ENCODE assay signal across 18 cellular contexts in genomic region chr2:124908411-124908810, GRCh38.
DNase-seq lines count a peak whose midpoint lies in the region; ATAC-seq and TF ChIP-seq lines count a peak whose summit lies in the region.
"Had no signal": no experiment of that assay in that cellular context is flagged by ENCODE, and none has a peak within 500 bp of the region (broad histone marks: within the 10 kb centered on the region; RNA-seq: fewer than 3 reads in every experiment).

No MANE protein-coding gene starts in this region.

- H3K9ac ChIP-seq in trophoblast cell (ENCODE audit: low read length): no peak overlapping the region

- DNase-seq in HT1080 (ENCODE audit: low read depth): peak; percentile 67
- peak; percentile 39 for DNase-seq in astrocyte of the spinal cord (ENCODE audit: low read depth, low spot score)
- peak; percentile 12 for DNase-seq in fibroblast of villous mesenchyme (ENCODE audit: low read depth)
- DNase-seq in dedifferentiated amniotic fluid mesenchymal stem cell (ENCODE audit: extremely low spot score): no peak
- no peak for DNase-seq in trophoblast cell
- DNase-seq: Caco-2; CD4-positive, CD25-positive, alpha-beta regulatory T cell; DMS153; KBM-7; NCI-H1436; NCI-H2029 treated with DMSO at 0.1 percent for 48 hours; NCI-H748 treated with DMSO at 0.1 percent for 48 hours; OCI-M1; RPMI8226; SJCRH30 had no signal

- H4K12ac ChIP-seq in trophoblast cell (ENCODE audit: low read depth, low read length): no peak overlapping the region

- in situ Hi-C loops in astrocyte of the spinal cord (cut with HindIII; ENCODE audit: low sequenced_read_pairs): no loop called here

- no peaks in the 10 kb centered on the region for H3K4me1 ChIP-seq in trophoblast cell (ENCODE audit: control insufficient read depth in 1 of 2, insufficient read depth in 2 of 2, low read length in 2 of 2)
- H3K4me1 ChIP-seq: Caco-2, SJCRH30 had no signal

- no peak overlapping the region for H4K91ac ChIP-seq in trophoblast cell (ENCODE audit: low read depth, low read length)

- H3K18ac ChIP-seq in trophoblast cell (ENCODE audit: low read length): no peak overlapping the region

- no peaks in the 10 kb centered on the region for H3K36me3 ChIP-seq in trophoblast cell (ENCODE audit: control insufficient read depth in 1 of 2, insufficient read depth in 2 of 2, low read length in 2 of 2)
- H3K36me3 ChIP-seq: SJCRH30 had no signal

- TF ChIP-seq CTCF in astrocyte of the spinal cord (IDR thresholded peaks at IDR 0.05; ENCODE audit: low read depth, low read length) (no peak), fibroblast of villous mesenchyme (IDR thresholded peaks at IDR 0.05; ENCODE audit: insufficient read depth, low read depth, low read length) (no peak)

- no peak overlapping the region for H2AFZ ChIP-seq in trophoblast cell (ENCODE audit: insufficient read depth, low read length, poor library complexity)

- no peaks in the 10 kb centered on the region for H3K9me3 ChIP-seq in trophoblast cell (ENCODE audit: insufficient read depth, low read depth, low read length)
- H3K9me3 ChIP-seq: Caco-2, SJCRH30 had no signal

- no CpG with 5 or more reads among the region's 2 CpGs for WGBS in trophoblast cell (ENCODE audit: extremely low coverage, insufficient coverage, insufficient read length)

- H3K4me2 ChIP-seq in trophoblast cell (ENCODE audit: low read length): no peak overlapping the region

- H3K27ac ChIP-seq in trophoblast cell (ENCODE audit: low read depth, low read length): no peak overlapping the region
- H3K27ac ChIP-seq: SJCRH30 had no signal

- H2BK120ac ChIP-seq in trophoblast cell (ENCODE audit: insufficient read depth, low read length, poor library complexity): no peak overlapping the region

- H3K4me3 ChIP-seq in astrocyte of the spinal cord (ENCODE audit: low read depth, low read length) (no peak overlapping the region), fibroblast of villous mesenchyme (ENCODE audit: low read depth, low read length) (no peak overlapping the region), trophoblast cell (ENCODE audit: low read depth, low read length) (no peak overlapping the region)
- H3K4me3 ChIP-seq: SJCRH30 had no signal

- H3K4ac ChIP-seq in trophoblast cell (ENCODE audit: low read depth, low read length): no peak overlapping the region

- no peaks in the 10 kb centered on the region for H3K79me2 ChIP-seq in trophoblast cell (ENCODE audit: control insufficient read depth, insufficient read depth, low read length, poor library complexity)

- H4K8ac ChIP-seq in trophoblast cell (ENCODE audit: low read depth, low read length): no peak overlapping the region

- no peak for ATAC-seq in GM18870 (IDR thresholded peaks at IDR 0.05; ENCODE audit: unreplicated experiment)
- no peak for ATAC-seq in GM19035 (IDR thresholded peaks at IDR 0.05; ENCODE audit: unreplicated experiment)
- ATAC-seq: HCT116 had no signal

- H2BK12ac ChIP-seq in trophoblast cell (ENCODE audit: low read length): no peak overlapping the region

- H3K14ac ChIP-seq in trophoblast cell (ENCODE audit: low read length): no peak overlapping the region

- no peaks in the 10 kb centered on the region for H3K79me1 ChIP-seq in trophoblast cell (ENCODE audit: low read length)

- no peak overlapping the region for H2BK5ac ChIP-seq in trophoblast cell (ENCODE audit: low read depth, low read length, poor library complexity)

- no peak overlapping the region for H3K23ac ChIP-seq in trophoblast cell (ENCODE audit: low read length)

- no peaks in the 10 kb centered on the region for H3K27me3 ChIP-seq in trophoblast cell (ENCODE audit: insufficient read depth, low read length)

- no peak overlapping the region for H2AK5ac ChIP-seq in trophoblast cell (ENCODE audit: low read length)

Comparison
In these comparisons a context has a peak if more than half of its experiments do, and no peak if none do; other contexts are left out.
1. DNase-seq: peak in HT1080 (single experiment), astrocyte of the spinal cord (single experiment) and fibroblast of villous mesenchyme (single experiment); none in dedifferentiated amniotic fluid mesenchymal stem cell (single experiment) and trophoblast cell (0 of 2).